Comparison of ENCODE assay signal across 22 cellular contexts in the genomic region with DNA sequence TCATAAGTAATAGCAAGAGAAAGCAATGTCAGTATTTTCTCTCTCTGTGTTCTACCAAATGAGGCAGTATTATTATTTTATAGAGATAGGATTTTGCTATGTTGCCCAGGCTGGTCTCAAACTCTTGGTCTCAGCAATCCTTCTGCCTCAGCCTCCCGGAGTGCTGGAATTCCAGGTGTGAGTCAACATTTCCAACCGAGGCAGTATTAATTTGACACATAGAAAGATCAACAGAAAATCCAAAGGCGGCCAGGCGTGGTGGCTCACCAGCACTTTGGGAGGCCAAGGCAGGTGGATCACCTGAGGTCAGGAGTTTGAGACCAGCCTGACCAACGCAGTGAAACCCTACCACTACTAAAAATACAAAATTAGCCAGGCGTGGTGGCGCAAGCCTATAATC.
A peak's percentile ranks its signal among the peaks of the same experiment; 100 is the strongest.
DNase-seq lines count a peak whose midpoint lies in the region; ATAC-seq, FAIRE-seq and TF ChIP-seq lines count a peak whose summit lies in the region.
"Had no signal": no experiment of that assay in that cellular context is flagged by ENCODE, and none has a peak within 500 bp of the region (broad histone marks: within the 10 kb centered on the region; RNA-seq: fewer than 3 reads in every experiment).

No MANE protein-coding gene starts in this region.

- FAIRE-seq in RCC 7860 (lab: Jason Lieb, UNC): no peak
- FAIRE-seq: GM12878 had no signal

- no peak overlapping the region for H3K4me3 Mint-ChIP-seq in HFFc6
- H3K4me3 Mint-ChIP-seq in activated CD8-positive, alpha-beta T cell treated with anti-CD3 and anti-CD28 coated beads for 36 hours: no peak overlapping the region
- H3K4me3 Mint-ChIP-seq: B cell, H9, IgD-negative memory B cell had no signal

- peaks cover 13% of the 10 kb centered on the region for H3K36me3 Mint-ChIP-seq in HFFc6 (ENCODE audit: low read depth)
- H3K36me3 Mint-ChIP-seq in activated CD8-positive, alpha-beta T cell treated with anti-CD3 and anti-CD28 coated beads for 36 hours (ENCODE audit: low read depth): no peaks in the 10 kb centered on the region

- CTCF ChIA-PET in activated CD8-positive, alpha-beta T cell treated with anti-CD3 and anti-CD28 coated beads for 36 hours (lab: Charles Lee): no interaction called here

- H3K4me1 Mint-ChIP-seq in HFFc6 (ENCODE audit: low read depth): peaks cover 27% of the 10 kb centered on the region
- H3K4me1 Mint-ChIP-seq in activated CD8-positive, alpha-beta T cell treated with anti-CD3 and anti-CD28 coated beads for 36 hours (ENCODE audit: low read depth): peaks cover 7% of the 10 kb centered on the region

- ATAC-seq in activated CD8-positive, alpha-beta T cell treated with anti-CD3 and anti-CD28 coated beads for 36 hours: no peak
- ATAC-seq: GM12878 had no signal

- no peak for TF ChIP-seq CTCF in HFFc6 (IDR thresholded peaks at IDR 0.05)
- no peak for TF ChIP-seq CTCF in activated CD8-positive, alpha-beta T cell treated with anti-CD3 and anti-CD28 coated beads for 36 hours (IDR thresholded peaks at IDR 0.05)

- intact Hi-C loops in activated CD8-positive, alpha-beta T cell treated with anti-CD3 and anti-CD28 coated beads for 36 hours (cut with micrococcal nuclease): no loop called here

- DNase-seq in HFFc6: no peak
- DNase-seq in RCC 7860 (ENCODE audit: low spot score): peak; percentile 55
- DNase-seq in kidney tubule cell (ENCODE audit: low spot score): peak; percentile 64
- no peak for DNase-seq in SIG-M5 (lab: John Stamatoyannopoulos, UW)
- no peak for DNase-seq in Ammon's horn (ENCODE audit: low spot score)
- no peak for DNase-seq in activated CD8-positive, alpha-beta T cell treated with anti-CD3 and anti-CD28 coated beads for 36 hours
- DNase-seq in AG20443 (ENCODE audit: low spot score): no peak
- DNase-seq: DMS79, H9, Kasumi-1, MG63, NCI-H1417, NCI-H1694 treated with DMSO at 0.1 percent for 48 hours, NCI-H2081 treated with DMSO at 0.1 percent for 48 hours, NCI-H2171 treated with DMSO at 0.1 percent for 48 hours, NCI-H446, NCI-H526, SHP77 treated with DMSO at 0.1 percent for 48 hours, SK-N-SH had no signal

- no peaks in the 10 kb centered on the region for H3K9me3 Mint-ChIP-seq in HFFc6
- no peaks in the 10 kb centered on the region for H3K9me3 Mint-ChIP-seq in activated CD8-positive, alpha-beta T cell treated with anti-CD3 and anti-CD28 coated beads for 36 hours
- H3K9me3 Mint-ChIP-seq: H9 had no signal

- H3K27me3 Mint-ChIP-seq in HFFc6 (ENCODE audit: insufficient read depth): no peaks in the 10 kb centered on the region
- no peaks in the 10 kb centered on the region for H3K27me3 Mint-ChIP-seq in activated CD8-positive, alpha-beta T cell treated with anti-CD3 and anti-CD28 coated beads for 36 hours
- H3K27me3 Mint-ChIP-seq: B cell, IgD-negative memory B cell had no signal

- POLR2A ChIA-PET in activated CD8-positive, alpha-beta T cell treated with anti-CD3 and anti-CD28 coated beads for 36 hours (lab: Charles Lee): no interaction called here

- peak overlapping the region; percentile 46; the same call in 1 of the 2 replicates for H3K27ac Mint-ChIP-seq in HFFc6
- no peak overlapping the region for H3K27ac Mint-ChIP-seq in activated CD8-positive, alpha-beta T cell treated with anti-CD3 and anti-CD28 coated beads for 36 hours
- H3K27ac Mint-ChIP-seq: B cell, IgD-negative memory B cell had no signal

Comparison
In these comparisons a context has a peak if more than half of its experiments do, and no peak if none do; other contexts are left out.
1. DNase-seq: peak in RCC 7860 (single experiment) and kidney tubule cell (single experiment); none in HFFc6 (single experiment), SIG-M5 (single experiment), Ammon's horn (single experiment), activated CD8-positive, alpha-beta T cell treated with anti-CD3 and anti-CD28 coated beads for 36 hours (single experiment) and AG20443 (single experiment).